12 cellular contexts compared by ENCODE assay signal in the genomic region with DNA sequence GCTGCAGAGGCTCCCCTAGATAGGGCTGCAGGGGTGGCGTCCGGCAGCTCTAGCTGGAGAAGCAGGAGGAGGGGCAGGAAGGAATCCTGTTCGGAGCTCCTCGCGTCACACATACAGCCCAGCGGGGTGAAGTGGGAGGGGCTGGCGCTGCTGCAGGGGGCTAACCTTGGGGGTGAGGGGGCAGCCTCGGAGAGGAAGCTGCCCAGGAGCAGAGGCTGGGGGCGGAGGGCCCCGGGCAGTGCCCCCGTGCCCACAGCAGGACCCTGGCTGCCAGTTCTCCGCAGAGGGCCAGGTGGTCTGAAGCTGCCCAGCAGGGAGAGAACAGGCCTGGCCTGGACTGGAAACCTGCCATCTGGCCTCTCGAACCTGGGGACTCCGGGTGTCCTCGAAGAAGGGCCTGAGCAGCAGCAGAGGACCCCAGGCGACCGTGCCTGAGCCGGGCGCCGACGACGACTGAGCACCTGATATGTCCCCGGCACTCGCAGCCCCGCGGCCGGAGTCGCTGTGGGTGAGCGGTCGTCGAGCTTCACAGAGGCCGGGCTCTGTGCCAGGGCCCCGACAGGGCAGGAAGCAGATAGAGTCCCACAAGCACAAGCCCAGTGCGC. TPM values are rescaled to one million over a fixed set of nuclear protein-coding genes. Genes with fewer than 3 reads are reported as not detected.
DNase-seq lines count a peak whose midpoint lies in the region; ATAC-seq lines count a peak whose summit lies in the region.
"Had no signal": no experiment of that assay in that cellular context is flagged by ENCODE, and none has a peak within 500 bp of the region (broad histone marks: within the 10 kb centered on the region; RNA-seq: fewer than 3 reads in every experiment).

No MANE protein-coding gene starts in this region.

- no peak overlapping the region for H3K56ac ChIP-seq in mesendoderm (ENCODE audit: low read length)

- H3K14ac ChIP-seq in neuronal stem cell (ENCODE audit: low read length): peak overlapping the region; percentile 82

- ATAC-seq in GM19023 (IDR thresholded peaks at IDR 0.05; ENCODE audit: unreplicated experiment): no peak
- ATAC-seq in HG02938 (IDR thresholded peaks at IDR 0.05; ENCODE audit: unreplicated experiment): no peak
- ATAC-seq: K562 had no signal

- intact Hi-C loops in CD4-positive, alpha-beta memory T cell (cut with micrococcal nuclease): no loop called here

- H3K18ac ChIP-seq in neuronal stem cell (ENCODE audit: low read length) (no peak overlapping the region), mesendoderm (ENCODE audit: low read length) (no peak overlapping the region)

- WGBS in neuronal stem cell (ENCODE audit: extremely low coverage in 2 of 2, insufficient read length in 2 of 2, insufficient replicate concordance in 1 of 2), 2 donors: no CpG with 5 or more reads among the region's 34 CpGs
- no CpG with 5 or more reads among the region's 34 CpGs for WGBS in mesendoderm (ENCODE audit: extremely low coverage, insufficient coverage, low lambda C conversion rate)

- H3K27ac ChIP-seq in CD4-positive, alpha-beta memory T cell (ENCODE audit: low read depth, low read length): peak overlapping the region; percentile 81
- H3K27ac ChIP-seq in neuronal stem cell (replicated peaks; ENCODE audit: low read length): no peak overlapping the region
- H3K27ac ChIP-seq in mesendoderm (ENCODE audit: low read depth, low read length): no peak overlapping the region

- peaks cover 0 to 3% (median 0%) of the 10 kb centered on the region in 8 donors for H3K9me3 Mint-ChIP-seq in CD4-positive, alpha-beta memory T cell
- H3K9me3 Mint-ChIP-seq in activated naive CD8-positive, alpha-beta T cell (ENCODE audit: low read depth): peaks cover 2% of the 10 kb centered on the region

- H2BK12ac ChIP-seq in neuronal stem cell (ENCODE audit: low read length): no peak overlapping the region

- H2AK5ac ChIP-seq in neuronal stem cell (ENCODE audit: low read depth, low read length) (peak overlapping the region; percentile 21), mesendoderm (ENCODE audit: low read length) (no peak overlapping the region)

- H3K9me3 ChIP-seq in CD4-positive, alpha-beta memory T cell (ENCODE audit: control insufficient read depth in 1 of 2, low read length in 2 of 2): no peaks in the 10 kb centered on the region
- H3K9me3 ChIP-seq in neuronal stem cell (replicated peaks in 1 of 2; ENCODE audit: control insufficient read depth in 2 of 2, insufficient read depth in 1 of 2, low read depth in 1 of 2, low read length in 2 of 2): peaks cover 2 to 4% of the 10 kb centered on the region in 2 donors

- H3K79me2 ChIP-seq in mesendoderm (ENCODE audit: control insufficient read depth, insufficient read depth, low read length): no peaks in the 10 kb centered on the region

- peak in 4 of 5 donors; percentile 53 to 65 (median 58) for DNase-seq in CD4-positive, alpha-beta memory T cell
- DNase-seq in T follicular helper cell (ENCODE audit: low read depth): peak; percentile 39
- DNase-seq in neuronal stem cell (ENCODE audit: low spot score): no peak
- DNase-seq in mesendoderm: no peak
- no peak for DNase-seq in AG08396 (ENCODE audit: low spot score)
- DNase-seq: midbrain had no signal

- H3K27me3 ChIP-seq in CD4-positive, alpha-beta memory T cell (ENCODE audit: insufficient read depth, low read length): no peaks in the 10 kb centered on the region
- H3K27me3 ChIP-seq in neuronal stem cell (ENCODE audit: control insufficient read depth in 3 of 3, insufficient read depth in 3 of 3, low read depth in 1 of 3, low read length in 3 of 3): no peaks in the 10 kb centered on the region
- H3K27me3 ChIP-seq in mesendoderm (ENCODE audit: insufficient read depth, low read length, poor library complexity): no peaks in the 10 kb centered on the region

- H4K5ac ChIP-seq in mesendoderm (ENCODE audit: low read length): no peak overlapping the region

- no peak overlapping the region for H3K4me3 ChIP-seq in CD4-positive, alpha-beta memory T cell (ENCODE audit: low read length in 2 of 2)
- H3K4me3 ChIP-seq in neuronal stem cell (ENCODE audit: low read length in 2 of 2) (no peak overlapping the region), mesendoderm (ENCODE audit: low read length) (no peak overlapping the region)
- H3K4me3 ChIP-seq: K562 had no signal

- H3K4me1 ChIP-seq in CD4-positive, alpha-beta memory T cell (ENCODE audit: insufficient read depth, low read length): peaks cover 76% of the 10 kb centered on the region
- H3K4me1 ChIP-seq in neuronal stem cell (ENCODE audit: control insufficient read depth in 2 of 2, insufficient read depth in 1 of 2, low read depth in 1 of 2, low read length in 2 of 2) (peaks cover 5 to 13% of the 10 kb centered on the region in 2 donors), mesendoderm (ENCODE audit: control insufficient read depth, low read depth, low read length) (no peaks in the 10 kb centered on the region)

- no peak overlapping the region for H2BK15ac ChIP-seq in neuronal stem cell (ENCODE audit: low read length)
- no peak overlapping the region for H2BK15ac ChIP-seq in mesendoderm (replicated peaks; ENCODE audit: low read depth)

- H3K79me1 ChIP-seq in neuronal stem cell (ENCODE audit: low read depth, low read length) (no peaks in the 10 kb centered on the region), mesendoderm (ENCODE audit: low read length) (no peaks in the 10 kb centered on the region)

- peaks cover under 1 to 10% of the 10 kb centered on the region in 2 donors for H3K36me3 Mint-ChIP-seq in CD4-positive, alpha-beta memory T cell
- H3K36me3 Mint-ChIP-seq in activated naive CD8-positive, alpha-beta T cell: peaks cover 8% of the 10 kb centered on the region

- H4K91ac ChIP-seq in neuronal stem cell (ENCODE audit: low read depth, low read length, poor library complexity): peak overlapping the region; percentile 53

- no peak overlapping the region for H3K4me2 ChIP-seq in neuronal stem cell (ENCODE audit: insufficient read depth, low read length, poor library complexity, severe bottlenecking)
- no peak overlapping the region for H3K4me2 ChIP-seq in mesendoderm (ENCODE audit: low read length)

- H4K8ac ChIP-seq in neuronal stem cell (ENCODE audit: low read depth, low read length) (no peak overlapping the region), mesendoderm (ENCODE audit: low read depth, low read length) (no peak overlapping the region)

- H2BK5ac ChIP-seq in neuronal stem cell (ENCODE audit: low read length) (no peak overlapping the region), mesendoderm (ENCODE audit: low read length) (no peak overlapping the region)

- H3K23ac ChIP-seq in neuronal stem cell (ENCODE audit: low read depth, low read length, poor library complexity) (no peak overlapping the region), mesendoderm (ENCODE audit: low read length) (no peak overlapping the region)

- H3K4ac ChIP-seq in neuronal stem cell (ENCODE audit: low read length) (no peak overlapping the region), mesendoderm (ENCODE audit: low read depth, low read length) (no peak overlapping the region)

- H3K9ac ChIP-seq in neuronal stem cell (ENCODE audit: low read depth, low read length, poor library complexity): no peak overlapping the region
- no peak overlapping the region for H3K9ac ChIP-seq in mesendoderm (ENCODE audit: low read length)

- CTCF ChIA-PET in CD4-positive, alpha-beta memory T cell (lab: Charles Lee; ENCODE audit: partially characterized antibody): interaction anchor here (1.6 to 1.9 kb wide), 4 partner anchors 14 to 109 kb away, joined by 4 to 14 read pairs (median 9); no protein-coding TSS in a partner anchor

- no peaks in the 10 kb centered on the region for H3K27me3 Mint-ChIP-seq in CD4-positive, alpha-beta memory T cell
- no peaks in the 10 kb centered on the region for H3K27me3 Mint-ChIP-seq in activated naive CD8-positive, alpha-beta T cell

- H3K27ac Mint-ChIP-seq in CD4-positive, alpha-beta memory T cell: peak overlapping the region; percentile 88 to 98 (median 93)
- peak overlapping the region; percentile 91 for H3K27ac Mint-ChIP-seq in activated naive CD8-positive, alpha-beta T cell

- peak overlapping the region; percentile 75 for H2AFZ ChIP-seq in neuronal stem cell (ENCODE audit: low read length)

- peak overlapping the region in 6 of 8 donors; percentile 66 to 92 (median 81) for H3K4me3 Mint-ChIP-seq in CD4-positive, alpha-beta memory T cell
- H3K4me3 Mint-ChIP-seq in activated naive CD8-positive, alpha-beta T cell: peak overlapping the region; percentile 75

- peaks cover 33 to 70% (median 44%) of the 10 kb centered on the region in 4 donors for H3K4me1 Mint-ChIP-seq in CD4-positive, alpha-beta memory T cell
- peaks cover 46% of the 10 kb centered on the region for H3K4me1 Mint-ChIP-seq in activated naive CD8-positive, alpha-beta T cell (ENCODE audit: low read depth)

- H2BK120ac ChIP-seq in neuronal stem cell (ENCODE audit: low read depth, low read length): no peak overlapping the region
- no peak overlapping the region for H2BK120ac ChIP-seq in mesendoderm (ENCODE audit: low read depth, low read length)

- POLR2A ChIA-PET in CD4-positive, alpha-beta memory T cell (lab: Charles Lee; ENCODE audit: partially characterized antibody): interaction anchor here (1.6 to 7.4 kb wide), 6 partner anchors 12 to 62 kb away, joined by 4 to 69 read pairs (median 10); a partner anchor contains a TSS

- H3K36me3 ChIP-seq in CD4-positive, alpha-beta memory T cell (ENCODE audit: insufficient read depth, low read length): no peaks in the 10 kb centered on the region
- H3K36me3 ChIP-seq in neuronal stem cell (replicated peaks in 1 of 2; ENCODE audit: control insufficient read depth in 2 of 2, insufficient read depth in 2 of 2, low read length in 2 of 2) (no peaks in the 10 kb centered on the region), mesendoderm (ENCODE audit: control insufficient read depth, insufficient read depth, low read length) (no peaks in the 10 kb centered on the region)

RNA-seq across cellular contexts. Expression of a gene that starts 2.5 kb away (rescaled TPM):
- total RNA-seq in CD4-positive, alpha-beta memory T cell: 1 to 10 TPM; 6.3 to 6.8 TPM
- polyA plus RNA-seq in CD4-positive, alpha-beta memory T cell: 1 to 10 TPM in 1 of 2 donors, under 1 TPM in 1; 0.71 to 1.3 TPM
- polyA plus RNA-seq in neuronal stem cell (2013, experiment 1 of 2): 0.92 TPM
- 0.96 TPM for polyA plus RNA-seq in neuronal stem cell (2013, experiment 2 of 2)
- 0.10 TPM for polyA plus RNA-seq in mesendoderm (2013, experiment 1 of 2)
- polyA plus RNA-seq in mesendoderm (2013, experiment 2 of 2): 0.13 TPM

RNA-seq across cellular contexts. Expression of a gene that starts 36.2 kb away (rescaled TPM):
- 10 to 100 TPM; 80.6 to 83.0 TPM for total RNA-seq in CD4-positive, alpha-beta memory T cell
- 10 to 100 TPM in 1 of 2 donors, 1 to 10 TPM in 1; 9.9 to 18.7 TPM for polyA plus RNA-seq in CD4-positive, alpha-beta memory T cell
- 24.5 TPM for polyA plus RNA-seq in neuronal stem cell (2013, experiment 1 of 2)
- polyA plus RNA-seq in neuronal stem cell (2013, experiment 2 of 2): 23.9 TPM
- polyA plus RNA-seq in mesendoderm (2013, experiment 1 of 2): 11.8 TPM
- polyA plus RNA-seq in mesendoderm (2013, experiment 2 of 2): 11.6 TPM

RNA-seq across cellular contexts. Expression of a gene that starts 54.4 kb away (rescaled TPM):
- total RNA-seq in CD4-positive, alpha-beta memory T cell: 100 to 1,000 TPM; 140 to 145 TPM
- polyA plus RNA-seq in CD4-positive, alpha-beta memory T cell: 100 to 1,000 TPM in 1 of 2 donors, 10 to 100 TPM in 1; 13.6 to 100 TPM
- polyA plus RNA-seq in neuronal stem cell (2013, experiment 1 of 2): 15.2 TPM
- polyA plus RNA-seq in neuronal stem cell (2013, experiment 2 of 2): 15.3 TPM
- polyA plus RNA-seq in mesendoderm (2013, experiment 1 of 2): 5.8 TPM
- polyA plus RNA-seq in mesendoderm (2013, experiment 2 of 2): 5.3 TPM

RNA-seq across cellular contexts. Expression of a gene that starts 60.0 kb away (rescaled TPM):
- total RNA-seq in CD4-positive, alpha-beta memory T cell: not detected
- polyA plus RNA-seq in CD4-positive, alpha-beta memory T cell: not detected
- polyA plus RNA-seq in neuronal stem cell (2013, experiment 1 of 2): not detected
- not detected for polyA plus RNA-seq in neuronal stem cell (2013, experiment 2 of 2)
- polyA plus RNA-seq in mesendoderm (2013, experiment 1 of 2): not detected
- polyA plus RNA-seq in mesendoderm (2013, experiment 2 of 2): not detected
- total RNA-seq: endothelial cell of umbilical vein; K562; T-helper 2 cell treated with Interferon-gamma antibody and Interleukin-4, amounts not matched to agents 100 ng/mL and 5 ng/mL, for 36 hours had no signal
- polyA plus RNA-seq: endothelial cell of umbilical vein, K562 had no signal

Comparison
In these comparisons a context has a peak if more than half of its experiments do, and no peak if none do; other contexts are left out.
1. DNase-seq: peak in CD4-positive, alpha-beta memory T cell (4 of 5) and T follicular helper cell (single experiment); none in neuronal stem cell (single experiment), mesendoderm (single experiment) and AG08396 (single experiment).